8 cellular contexts compared by ENCODE assay signal in genomic region chr5:172835246-172836030, GRCh38. TPM values are rescaled to one million over a fixed set of nuclear protein-coding genes. Genes with fewer than 3 reads are reported as not detected.
DNase-seq lines count a peak whose midpoint lies in the region; ATAC-seq and TF ChIP-seq lines count a peak whose summit lies in the region.

No MANE protein-coding gene starts in this region.

- POLR2A ChIA-PET in Panc1 (lab: Charles Lee): interaction anchor here (0.6 to 0.9 kb wide), 2 partner anchors 37 to 95 kb away, joined by 3 read pairs; no protein-coding TSS in a partner anchor

- intact Hi-C loops in Panc1 (cut with micrococcal nuclease; ENCODE audit: unreplicated experiment) (no loop called here), esophagus squamous epithelium (cut with DNase I) (no loop called here), posterior vena cava (cut with DNase I) (no loop called here)

- H3K4me3 ChIP-seq in Panc1 (ENCODE audit: low read depth in 2 of 2, low read length in 2 of 2): peak overlapping the region; percentile 73 to 82
- H3K4me3 ChIP-seq in esophagus squamous epithelium: peak overlapping the region; percentile 71 to 95 (median 92)

- BruUV-seq in Panc1 (replicated peaks; lab: Mats Ljungman, UMichigan): no TSS peak

- H3K36me3 ChIP-seq in ES-I3 (ENCODE audit: insufficient read depth, low read length): no peaks in the 10 kb centered on the region
- H3K36me3 ChIP-seq in Panc1 (ENCODE audit: control insufficient read depth, insufficient read depth, low read length): peaks cover 4% of the 10 kb centered on the region; the same call in 1 of the 2 replicates
- peaks cover 0 to 6% (median 0%) of the 10 kb centered on the region in 3 donors for H3K36me3 ChIP-seq in esophagus squamous epithelium

- H3K4me1 ChIP-seq in ES-I3 (ENCODE audit: insufficient read depth, low read length): peaks cover 15% of the 10 kb centered on the region
- peaks cover 59% of the 10 kb centered on the region for H3K4me1 ChIP-seq in Panc1 (ENCODE audit: control insufficient read depth, insufficient read depth, low read length)
- H3K4me1 ChIP-seq in esophagus squamous epithelium: peaks cover 22 to 57% (median 29%) of the 10 kb centered on the region in 3 donors

- in situ Hi-C loops in Panc1 (cut with HindIII; ENCODE audit: low pct_unique_long_range_greater_than_20kb, low sequenced_read_pairs): no loop called here

- CTCF ChIA-PET in Panc1 (lab: Charles Lee): interaction anchor here (0.8 kb wide), 1 partner anchor 121 kb away, joined by 3 read pairs; no protein-coding TSS in a partner anchor

- ATAC-seq in Panc1: no peak
- no peak for ATAC-seq in GM21576 (IDR thresholded peaks at IDR 0.05; ENCODE audit: unreplicated experiment)
- ATAC-seq in HG03571 (IDR thresholded peaks at IDR 0.05; ENCODE audit: unreplicated experiment): no peak
- ATAC-seq in HG02852 (IDR thresholded peaks at IDR 0.05; ENCODE audit: unreplicated experiment): no peak

- H3K27ac ChIP-seq in Panc1 (ENCODE audit: low read length) (peak overlapping the region; percentile 88), esophagus squamous epithelium (peak overlapping the region; percentile 85 to 92 (median 90))

- peak overlapping the region; percentile 57 for H3K9ac ChIP-seq in ES-I3 (ENCODE audit: low read depth, low read length)

- WGBS in esophagus squamous epithelium, 2 donors: 75 to 81% methylated on average over 12 to 13 of the region's 16 CpGs

- DNase-seq in Panc1 (ENCODE audit: low read depth, low spot score) (no peak), esophagus squamous epithelium (lab: John Stamatoyannopoulos, UW) (no peak), posterior vena cava (ENCODE audit: low spot score) (peak; percentile 15), pons (ENCODE audit: low spot score) (no peak)

- no peak for TF ChIP-seq POLR2A in esophagus squamous epithelium (IDR thresholded peaks at IDR 0.05)

- no peaks in the 10 kb centered on the region for H3K9me3 ChIP-seq in ES-I3 (ENCODE audit: control insufficient read depth, insufficient read depth, low read length)
- H3K9me3 ChIP-seq in Panc1 (ENCODE audit: control insufficient read depth, insufficient read depth, low read depth, low read length): no peaks in the 10 kb centered on the region
- H3K9me3 ChIP-seq in esophagus squamous epithelium: no peaks in the 10 kb centered on the region

- no peaks in the 10 kb centered on the region for H3K27me3 ChIP-seq in Panc1 (ENCODE audit: control insufficient read depth, insufficient read depth, low read length)
- no peaks in the 10 kb centered on the region for H3K27me3 ChIP-seq in esophagus squamous epithelium

- TF ChIP-seq CTCF in Panc1 (IDR thresholded peaks at IDR 0.05): no peak
- TF ChIP-seq CTCF in esophagus squamous epithelium (IDR thresholded peaks at IDR 0.05): no peak

RNA-seq across cellular contexts. Expression of gene ERGIC1, which starts 1.4 kb away (rescaled TPM):
- total RNA-seq in Panc1 (2021; ENCODE audit: unreplicated experiment) (206 TPM), esophagus squamous epithelium (10 to 100 TPM; 50.9 to 83.0 (median 65.5) TPM), posterior vena cava (100 to 1,000 TPM; 140 to 169 TPM)
- polyA plus RNA-seq in Panc1 (2012; ENCODE audit: insufficient read length): 419 TPM
